ENCODE assay signal across 13 cellular contexts in genomic region chr6:13427346-13427745, GRCh38.
DNase-seq lines count a peak whose midpoint lies in the region; ATAC-seq, FAIRE-seq and TF ChIP-seq lines count a peak whose summit lies in the region.
"Had no signal": no experiment of that assay in that cellular context is flagged by ENCODE, and none has a peak within 500 bp of the region (broad histone marks: within the 10 kb centered on the region; RNA-seq: fewer than 3 reads in every experiment).

No MANE protein-coding gene starts in this region.

- CTCF ChIA-PET in K562 (lab: Yijun Ruan, JAX; ENCODE audit: low intra/inter-chr PET ratio) = no interaction called here

- in situ Hi-C loops in K562 (cut with MboI) = no loop called here

- peak overlapping the region; percentile 95 for H3K27ac Mint-ChIP-seq in stimulated activated naive B cell treated with anti-CD40 and anti-IgM and Interleukin-4, amounts not matched to agents 10 μg/mL and 1 μg/mL and 100 μg/mL, for 72 hours
- H3K27ac Mint-ChIP-seq: mesothelial cell of epicardium had no signal

- no peak overlapping the region for H3K27ac ChIP-seq in K562 (ENCODE audit: extremely low read depth, low read depth, low read length)
- H3K27ac ChIP-seq: PC-9, VCaP had no signal

- H3K4me3 Mint-ChIP-seq in stimulated activated naive B cell treated with anti-CD40 and anti-IgM and Interleukin-4, amounts not matched to agents 10 μg/mL and 1 μg/mL and 100 μg/mL, for 72 hours = peak overlapping the region; percentile 64 to 70
- H3K4me3 Mint-ChIP-seq: mesothelial cell of epicardium had no signal

- TF ChIP-seq CTCF in K562 (IDR thresholded peaks at IDR 0.05 in 2 of 3, conservative IDR thresholded peaks at IDR 0.05 in 1 of 3; ENCODE audit: insufficient read depth in 2 of 3, low read depth in 1 of 3, low read length in 3 of 3) = no peak

- POLR2A ChIA-PET in K562 (lab: Yijun Ruan, JAX) = no interaction called here

- no peaks in the 10 kb centered on the region for H3K9me3 Mint-ChIP-seq in stimulated activated naive B cell treated with anti-CD40 and anti-IgM and Interleukin-4, amounts not matched to agents 10 μg/mL and 1 μg/mL and 100 μg/mL, for 72 hours
- H3K9me3 Mint-ChIP-seq: mesothelial cell of epicardium had no signal

- no peak for TF ChIP-seq EP300 in K562 (IDR thresholded peaks at IDR 0.05; ENCODE audit: low read length)

- peak; percentile 36 to 45 for DNase-seq in activated T-cell treated with anti-CD3 and anti-CD28 coated beads, Interleukin-2, amount 50 U/mL, for 48 hours
- no peak for DNase-seq in activated T-cell treated with anti-CD3 and anti-CD28 coated beads, Interleukin-2, amount 50 U/mL, for 1 hour
- DNase-seq in K562 (ENCODE audit: extremely low read depth in 1 of 4, low spot score in 3 of 4) = no peak
- DNase-seq in stimulated activated naive B cell treated with anti-CD40 and anti-IgM and Interleukin-4, amounts not matched to agents 10 μg/mL and 1 μg/mL and 100 μg/mL, for 72 hours = peak; percentile 34
- DNase-seq in COR-L47 (lab: John Stamatoyannopoulos, UW) = no peak
- DNase-seq: NCI-H2081, PC-9, right lobe of liver had no signal

- no peaks in the 10 kb centered on the region for H3K79me2 ChIP-seq in K562 (ENCODE audit: control insufficient read depth, insufficient read depth, low read length)

- ATAC-seq in HG02870 (IDR thresholded peaks at IDR 0.05; ENCODE audit: unreplicated experiment) = peak; percentile 17
- ATAC-seq in K562 = no peak
- peak in 1 of 2 donors; percentile 14 for ATAC-seq in stimulated activated naive B cell treated with anti-CD40 and anti-IgM and Interleukin-4, amounts not matched to agents 10 μg/mL and 1 μg/mL and 100 μg/mL, for 72 hours (replicated peaks)
- no peak for ATAC-seq in GM18861 (IDR thresholded peaks at IDR 0.05; ENCODE audit: unreplicated experiment)
- ATAC-seq in GM21390 (IDR thresholded peaks at IDR 0.05; ENCODE audit: unreplicated experiment) = no peak

- FAIRE-seq in K562 (lab: Jason Lieb, UNC) = no peak

- H3K4me2 ChIP-seq in K562 (ENCODE audit: insufficient read depth, low read length) = no peak overlapping the region
- H3K4me2 ChIP-seq: PC-9 had no signal

- H4K20me1 ChIP-seq in K562 (replicated peaks; ENCODE audit: control insufficient read depth, insufficient read depth, low read length) = no peaks in the 10 kb centered on the region

- H3K27me3 ChIP-seq in K562 (ENCODE audit: control insufficient read depth in 2 of 2, insufficient read depth in 2 of 2, low read length in 2 of 2) = no peaks in the 10 kb centered on the region
- H3K27me3 ChIP-seq: right lobe of liver had no signal

- no peaks in the 10 kb centered on the region for H3K9me1 ChIP-seq in K562 (ENCODE audit: control insufficient read depth, insufficient read depth, low read length)

- no peak for TF ChIP-seq POLR2A in K562 (conservative IDR thresholded peaks at IDR 0.05)

- BruUV-seq in K562 (replicated peaks; lab: Mats Ljungman, UMichigan) = no TSS peak

- no peak overlapping the region for H3K4me3 ChIP-seq in K562
- H3K4me3 ChIP-seq: PC-9, right lobe of liver had no signal

- WGBS in K562 (ENCODE audit: insufficient coverage, low coverage, missing lambda C conversion rate) = 64% methylated on average over 8 of the region's 8 CpGs

- no peak for TF ChIP-seq RAD21 in K562 (CRISPR knock-in tag; conservative IDR thresholded peaks at IDR 0.05 in 1 of 2, IDR thresholded peaks at IDR 0.05 in 1 of 2)

- H3K9me3 ChIP-seq in K562 (replicated peaks; ENCODE audit: control insufficient read depth, insufficient read depth, low read depth, low read length) = no peaks in the 10 kb centered on the region
- H3K9me3 ChIP-seq: right lobe of liver had no signal

- H3K9ac ChIP-seq in K562 (ENCODE audit: insufficient read depth in 1 of 2, low read depth in 2 of 2, low read length in 2 of 2) = no peak overlapping the region

- H3K36me3 Mint-ChIP-seq in stimulated activated naive B cell treated with anti-CD40 and anti-IgM and Interleukin-4, amounts not matched to agents 10 μg/mL and 1 μg/mL and 100 μg/mL, for 72 hours = peaks cover 6 to 11% of the 10 kb centered on the region in 2 donors
- H3K36me3 Mint-ChIP-seq: mesothelial cell of epicardium had no signal

- intact Hi-C loops in K562 (cut with micrococcal nuclease) = no loop called here

- H3K36me3 ChIP-seq in K562 (ENCODE audit: control insufficient read depth, insufficient read depth, low read length) = no peaks in the 10 kb centered on the region
- H3K36me3 ChIP-seq: right lobe of liver had no signal

- peaks cover 55 to 78% of the 10 kb centered on the region in 2 donors for H3K4me1 Mint-ChIP-seq in stimulated activated naive B cell treated with anti-CD40 and anti-IgM and Interleukin-4, amounts not matched to agents 10 μg/mL and 1 μg/mL and 100 μg/mL, for 72 hours

- no peak overlapping the region for H2AFZ ChIP-seq in K562 (ENCODE audit: low read depth, low read length)
- H2AFZ ChIP-seq: PC-9 had no signal

- peaks cover 3 to 11% of the 10 kb centered on the region in 2 experiments; a peak in 3 of 5 replicates for H3K4me1 ChIP-seq in K562 (replicated peaks in 1 of 2; ENCODE audit: control insufficient read depth in 2 of 2, insufficient read depth in 2 of 2, low read length in 2 of 2)

- no peaks in the 10 kb centered on the region for H3K27me3 Mint-ChIP-seq in stimulated activated naive B cell treated with anti-CD40 and anti-IgM and Interleukin-4, amounts not matched to agents 10 μg/mL and 1 μg/mL and 100 μg/mL, for 72 hours

TF ChIP-seq in K562, 482 proteins besides CTCF, POLR2A, EP300 and RAD21:
- no peak for TF ChIP-seq CHD2 (IDR thresholded peaks at IDR 0.05; ENCODE audit: low read depth, low read length)
- TF ChIP-seq CEBPG (CRISPR knock-in tag; IDR thresholded peaks at IDR 0.05) = 0 out of 2 replicates have a peak, but pooled peaks have one; percentile 13
- no peak for TF ChIP-seq CEBPG (tag; conservative IDR thresholded peaks at IDR 0.05 in 1 of 2, IDR thresholded peaks at IDR 0.05 in 1 of 2)

Comparison
In these comparisons a context has a peak if more than half of its experiments do, and no peak if none do; other contexts are left out.
1. DNase-seq: peak in activated T-cell treated with anti-CD3 and anti-CD28 coated beads, Interleukin-2, amount 50 U/mL, for 48 hours (2 of 2) and stimulated activated naive B cell treated with anti-CD40 and anti-IgM and Interleukin-4, amounts not matched to agents 10 μg/mL and 1 μg/mL and 100 μg/mL, for 72 hours (single experiment); none in activated T-cell treated with anti-CD3 and anti-CD28 coated beads, Interleukin-2, amount 50 U/mL, for 1 hour (single experiment), K562 (0 of 4) and COR-L47 (single experiment).